12 cellular contexts compared by ENCODE assay signal in genomic region chr11:126628790-126629621, GRCh38.
DNase-seq lines count a peak whose midpoint lies in the region; ATAC-seq, FAIRE-seq and TF ChIP-seq lines count a peak whose summit lies in the region.
"Had no signal": no experiment of that assay in that cellular context is flagged by ENCODE, and none has a peak within 500 bp of the region (broad histone marks: within the 10 kb centered on the region; RNA-seq: fewer than 3 reads in every experiment).

No MANE protein-coding gene starts in this region.

- no peak overlapping the region for H3K4me3 ChIP-seq in DND-41 (ENCODE audit: low read depth in 1 of 2, low read length in 2 of 2)
- H3K4me3 ChIP-seq: suprapubic skin had no signal

- no peaks in the 10 kb centered on the region for H3K9me3 ChIP-seq in DND-41 (ENCODE audit: insufficient read depth, low read length, severe bottlenecking)
- no peaks in the 10 kb centered on the region for H3K9me3 ChIP-seq in CD4-positive, alpha-beta T cell (ENCODE audit: control insufficient read depth, low read length)
- H3K9me3 ChIP-seq: suprapubic skin had no signal

- ATAC-seq in DND-41 (ENCODE audit: insufficient read depth, low read depth) (peak; percentile 42; the same call in 1 of the 3 replicates), omental fat pad (ENCODE audit: low FRiP score) (peak; percentile 91), GM21786 (IDR thresholded peaks at IDR 0.05; ENCODE audit: unreplicated experiment) (no peak), HG02981 (IDR thresholded peaks at IDR 0.05; ENCODE audit: unreplicated experiment) (no peak)
- ATAC-seq in CD4-positive, alpha-beta T cell (ENCODE audit: poor library complexity): no peak

- DNase-seq in DND-41: no peak
- DNase-seq in NCI-H2171 (lab: John Stamatoyannopoulos, UW): peak; percentile 68
- peak; percentile 26 for DNase-seq in fibroblast of gingiva (ENCODE audit: low read depth)
- no peak for DNase-seq in omental fat pad (ENCODE audit: low spot score)
- DNase-seq in CD4-positive, alpha-beta T cell: no peak
- no peak for DNase-seq in urothelium cell line (ENCODE audit: low spot score)
- DNase-seq: activated CD4-positive, CD25-positive, alpha-beta regulatory T cell; nephron progenitor cell; stimulated activated CD4-positive, alpha-beta T cell treated with anti-CD3 and anti-CD28 coated beads, Interleukin-4, amount 100 ng/mL, for 1 hour had no signal

- H3K79me2 ChIP-seq in DND-41 (ENCODE audit: insufficient read depth, low read length): no peaks in the 10 kb centered on the region

- no peak overlapping the region for H3K9ac ChIP-seq in DND-41 (ENCODE audit: low read depth, low read length)

- H3K27me3 ChIP-seq in DND-41 (ENCODE audit: insufficient read depth, low read length, poor library complexity): peaks cover 30% of the 10 kb centered on the region
- H3K27me3 ChIP-seq in CD4-positive, alpha-beta T cell (ENCODE audit: control insufficient read depth, insufficient read depth, low read length): no peaks in the 10 kb centered on the region

- H3K36me3 Mint-ChIP-seq in CD4-positive, alpha-beta T cell (ENCODE audit: low read depth): no peaks in the 10 kb centered on the region

- CTCF ChIA-PET in CD4-positive, alpha-beta T cell (lab: Charles Lee): no interaction called here

- H2AFZ ChIP-seq in DND-41 (ENCODE audit: low read depth, low read length): no peak overlapping the region

- FAIRE-seq in urothelium cell line (lab: Jason Lieb, UNC): no peak

- no peaks in the 10 kb centered on the region for H3K9me3 Mint-ChIP-seq in CD4-positive, alpha-beta T cell
- H3K9me3 Mint-ChIP-seq: nephron progenitor cell had no signal

- H3K27me3 Mint-ChIP-seq in CD4-positive, alpha-beta T cell: peaks cover 7% of the 10 kb centered on the region

- no peaks in the 10 kb centered on the region for H3K4me1 ChIP-seq in DND-41 (ENCODE audit: insufficient read depth, low read length)
- H3K4me1 ChIP-seq: suprapubic skin had no signal

- TF ChIP-seq CTCF in DND-41 (IDR thresholded peaks at IDR 0.05; ENCODE audit: borderline replicate concordance, extremely low read depth, low read length, poor library complexity, severe bottlenecking) (no peak), omental fat pad (IDR thresholded peaks at IDR 0.05) (no peak)
- no peak for TF ChIP-seq CTCF in CD4-positive, alpha-beta T cell (IDR thresholded peaks at IDR 0.05)

- intact Hi-C loops in CD4-positive, alpha-beta T cell (cut with DNase I, micrococcal nuclease): no loop called here

- no peak overlapping the region for H3K27ac ChIP-seq in DND-41 (ENCODE audit: low read length)
- no peak overlapping the region for H3K27ac ChIP-seq in CD4-positive, alpha-beta T cell (ENCODE audit: low read depth, low read length)
- H3K27ac ChIP-seq: suprapubic skin had no signal

- no peak overlapping the region for H3K27ac Mint-ChIP-seq in CD4-positive, alpha-beta T cell
- H3K27ac Mint-ChIP-seq: nephron progenitor cell had no signal

- H3K4me3 Mint-ChIP-seq in CD4-positive, alpha-beta T cell: no peak overlapping the region
- H3K4me3 Mint-ChIP-seq: nephron progenitor cell had no signal

- H3K36me3 ChIP-seq in DND-41 (ENCODE audit: insufficient read depth, low read length): no peaks in the 10 kb centered on the region
- H3K36me3 ChIP-seq: suprapubic skin had no signal

- POLR2A ChIA-PET in CD4-positive, alpha-beta T cell (lab: Charles Lee): interaction anchor here (1.0 kb wide), 1 partner anchor 39 kb away, joined by 3 read pairs; no protein-coding TSS in a partner anchor

- no peaks in the 10 kb centered on the region for H3K4me1 Mint-ChIP-seq in CD4-positive, alpha-beta T cell (ENCODE audit: low read depth)

- H3K4me2 ChIP-seq in DND-41 (ENCODE audit: insufficient read depth, low read length): no peak overlapping the region

- no peaks in the 10 kb centered on the region for H4K20me1 ChIP-seq in DND-41 (ENCODE audit: insufficient read depth, low read length)

Comparison
In these comparisons a context has a peak if more than half of its experiments do, and no peak if none do; other contexts are left out.
1. ATAC-seq: peak in DND-41 (single experiment) and omental fat pad (single experiment); none in GM21786 (single experiment), HG02981 (single experiment) and CD4-positive, alpha-beta T cell (single experiment).
2. DNase-seq: peak in NCI-H2171 (single experiment) and fibroblast of gingiva (single experiment); none in DND-41 (single experiment), omental fat pad (single experiment), CD4-positive, alpha-beta T cell (0 of 10) and urothelium cell line (single experiment).